Comparison of ENCODE assay signal across 17 cellular contexts in genomic region chr2:33022395-33022985, GRCh38.
DNase-seq lines count a peak whose midpoint lies in the region; ATAC-seq and TF ChIP-seq lines count a peak whose summit lies in the region.
"Had no signal": no experiment of that assay in that cellular context is flagged by ENCODE, and none has a peak within 500 bp of the region (broad histone marks: within the 10 kb centered on the region; RNA-seq: fewer than 3 reads in every experiment).

No MANE protein-coding gene starts in this region.

- H3K27me3 ChIP-seq in AG04450 (ENCODE audit: control insufficient read depth, insufficient read depth, low read length), result no peaks in the 10 kb centered on the region
- no peaks in the 10 kb centered on the region for H3K27me3 ChIP-seq in fibroblast of lung (ENCODE audit: control insufficient read depth, insufficient read depth, low read length)
- H3K27me3 ChIP-seq in gastrocnemius medialis, result no peaks in the 10 kb centered on the region
- H3K27me3 ChIP-seq in effector memory CD4-positive, alpha-beta T cell (replicated peaks; ENCODE audit: control insufficient read depth, insufficient read depth, low read length, poor library complexity, severe bottlenecking), result peaks cover 3% of the 10 kb centered on the region
- no peaks in the 10 kb centered on the region for H3K27me3 ChIP-seq in aorta (ENCODE audit: control insufficient read depth in 1 of 2, insufficient read depth in 2 of 2, low read length in 1 of 2)
- H3K27me3 ChIP-seq: neural progenitor cell, testis had no signal

- H3K27ac ChIP-seq in AG04450 (ENCODE audit: low read depth, low read length) (peak overlapping the region; percentile 60), fibroblast of lung (ENCODE audit: insufficient read depth, low read length) (peak overlapping the region; percentile 40), gastrocnemius medialis (peak overlapping the region; percentile 63 to 84 (median 70)), aorta (ENCODE audit: low read depth in 1 of 2, low read length in 2 of 2) (no peak overlapping the region)
- no peak overlapping the region for H3K27ac ChIP-seq in effector memory CD4-positive, alpha-beta T cell (ENCODE audit: insufficient read depth, low read length, poor library complexity, severe bottlenecking)
- H3K27ac ChIP-seq: neural progenitor cell had no signal

- no peak overlapping the region for H3K4me3 ChIP-seq in AG04450 (ENCODE audit: low read depth, low read length)
- peak overlapping the region; percentile 15; the same call in 1 of the 2 replicates for H3K4me3 ChIP-seq in WI38 (ENCODE audit: low read depth, low read length)
- H3K4me3 ChIP-seq in fibroblast of lung (replicated peaks in 1 of 4; ENCODE audit: control extremely low read depth in 1 of 4, insufficient read depth in 1 of 4, low read depth in 3 of 4, low read length in 4 of 4), result no peak overlapping the region
- H3K4me3 ChIP-seq in gastrocnemius medialis, result peak overlapping the region in 1 of 4 donors; percentile 26
- no peak overlapping the region for H3K4me3 ChIP-seq in effector memory CD4-positive, alpha-beta T cell (ENCODE audit: insufficient read depth, low read depth, low read length, poor library complexity, severe bottlenecking)
- no peak overlapping the region for H3K4me3 ChIP-seq in aorta (ENCODE audit: low read length in 2 of 2)
- H3K4me3 ChIP-seq: neural progenitor cell, testis had no signal

- no peaks in the 10 kb centered on the region for H3K79me2 ChIP-seq in fibroblast of lung (ENCODE audit: control insufficient read depth, insufficient read depth, low read length)

- ATAC-seq in gastrocnemius medialis (no peak), HG02763 (IDR thresholded peaks at IDR 0.05; ENCODE audit: unreplicated experiment) (no peak), HG03571 (IDR thresholded peaks at IDR 0.05; ENCODE audit: unreplicated experiment) (no peak), aorta (ENCODE audit: low FRiP score) (no peak)
- ATAC-seq: activated CD8-positive, alpha-beta T cell treated with anti-CD3 and anti-CD28 coated beads, Interleukin-2, amount 10 ng/mL, durations not matched to agents 7 days and 5 days had no signal

- CTCF ChIA-PET in AG04450 (lab: Charles Lee), result interaction anchor here (0.9 to 3.2 kb wide), 2 partner anchors 11 to 66 kb away, joined by 3 to 19 read pairs; no protein-coding TSS in a partner anchor

- WGBS in aorta, 2 donors, result 76 to 77% methylated on average over 2 of the region's 2 CpGs

- no peaks in the 10 kb centered on the region for H4K20me1 ChIP-seq in fibroblast of lung (ENCODE audit: control insufficient read depth, extremely low read depth, insufficient read depth, low read length)

- H3K4me1 ChIP-seq in fibroblast of lung (ENCODE audit: control insufficient read depth, extremely low read depth, insufficient read depth, low read length) (peaks cover 4% of the 10 kb centered on the region), gastrocnemius medialis (peaks cover 31 to 32% of the 10 kb centered on the region in 2 donors), aorta (ENCODE audit: control insufficient read depth in 1 of 2, insufficient read depth in 2 of 2, low read length in 2 of 2) (peaks cover 0 to 1% of the 10 kb centered on the region in 2 donors)
- no peaks in the 10 kb centered on the region for H3K4me1 ChIP-seq in effector memory CD4-positive, alpha-beta T cell (ENCODE audit: control insufficient read depth, insufficient read depth, low read length, poor library complexity, severe bottlenecking)
- H3K4me1 ChIP-seq: testis had no signal

- no peak overlapping the region for H3K9ac ChIP-seq in fibroblast of lung (ENCODE audit: insufficient read depth, low read length)
- H3K9ac ChIP-seq: neural progenitor cell had no signal

- TF ChIP-seq CTCF in AG04450 (IDR thresholded peaks at IDR 0.05; ENCODE audit: low read depth, low read length), result no peak
- no peak for TF ChIP-seq CTCF in WI38 (IDR thresholded peaks at IDR 0.05; ENCODE audit: low read depth, low read length)
- TF ChIP-seq CTCF in fibroblast of lung (conservative IDR thresholded peaks at IDR 0.05 in 1 of 2, IDR thresholded peaks at IDR 0.05 in 1 of 2; ENCODE audit: low read depth in 1 of 2, low read length in 2 of 2), result no peak
- TF ChIP-seq CTCF in gastrocnemius medialis (IDR thresholded peaks at IDR 0.05 in 4 of 5, conservative IDR thresholded peaks at IDR 0.05 in 1 of 5), result no peak

- intact Hi-C loops in gastrocnemius medialis (cut with DNase I; ENCODE audit: low total_unique reads), result loop anchor here (2.0 to 5.0 kb wide), 2 partner anchors 76 to 110 kb away; partner anchors contain the start of gene LTBP1
- intact Hi-C loops in aorta (cut with DNase I), result no loop called here

- DNase-seq in AG04450 (ENCODE audit: low read depth, low spot score) (no peak), fibroblast of lung (ENCODE audit: low read depth in 2 of 2) (no peak), gastrocnemius medialis (no peak), aorta (no peak)
- no peak for DNase-seq in effector memory CD4-positive, alpha-beta T cell
- DNase-seq: activated CD8-positive, alpha-beta T cell treated with anti-CD3 and anti-CD28 coated beads, Interleukin-2, amount 10 ng/mL, durations not matched to agents 7 days and 5 days; activated naive CD4-positive, alpha-beta T cell; activated T-cell treated with anti-CD3 and anti-CD28 coated beads, Interleukin-2, amount 50 U/mL, for 1 hour; CD8-positive, alpha-beta memory T cell; central memory CD4-positive, alpha-beta T cell; NCI-H1694; NCI-H2227 treated with DMSO at 0.1 percent for 48 hours; testis had no signal

- no peak overlapping the region for H3K4me2 ChIP-seq in fibroblast of lung (ENCODE audit: extremely low read depth, insufficient read depth, low read length)

- no peak for TF ChIP-seq POLR2A in gastrocnemius medialis (IDR thresholded peaks at IDR 0.05)

- in situ Hi-C loops in gastrocnemius medialis (cut with MboI; ENCODE audit: low sequenced_read_pairs in 4 of 4), result loop anchor here in 1 of 4 donors (10.0 kb wide), 1 partner anchor 238 kb away; no protein-coding TSS in a partner anchor

- H3K36me3 ChIP-seq in fibroblast of lung (ENCODE audit: control insufficient read depth, insufficient read depth, low read length), result no peaks in the 10 kb centered on the region
- no peaks in the 10 kb centered on the region for H3K36me3 ChIP-seq in gastrocnemius medialis
- no peaks in the 10 kb centered on the region for H3K36me3 ChIP-seq in effector memory CD4-positive, alpha-beta T cell (ENCODE audit: control insufficient read depth, insufficient read depth, low read length)
- no peaks in the 10 kb centered on the region for H3K36me3 ChIP-seq in aorta (ENCODE audit: control insufficient read depth in 1 of 2, insufficient read depth in 2 of 2, low read length in 1 of 2)
- H3K36me3 ChIP-seq: neural progenitor cell had no signal

- H3K9me3 ChIP-seq in AG04450 (ENCODE audit: control insufficient read depth, insufficient read depth, low read length) (peaks cover 5% of the 10 kb centered on the region), fibroblast of lung (ENCODE audit: control insufficient read depth, insufficient read depth, low read depth, low read length) (no peaks in the 10 kb centered on the region), gastrocnemius medialis (no peaks in the 10 kb centered on the region), aorta (ENCODE audit: control insufficient read depth, low read length) (peaks cover 3% of the 10 kb centered on the region)
- no peaks in the 10 kb centered on the region for H3K9me3 ChIP-seq in effector memory CD4-positive, alpha-beta T cell (ENCODE audit: control insufficient read depth, low read length)
- H3K9me3 ChIP-seq: testis had no signal

- no peak overlapping the region for H2AFZ ChIP-seq in fibroblast of lung (ENCODE audit: low read length)
- H2AFZ ChIP-seq: neural progenitor cell had no signal

- POLR2A ChIA-PET in AG04450 (lab: Yijun Ruan, JAX), result interaction anchor here (0.6 to 1.4 kb wide), 3 partner anchors 75 to 110 kb away, joined by 3 to 14 read pairs (median 4); no protein-coding TSS in a partner anchor

Comparison
In these comparisons a context has a peak if more than half of its experiments do, and no peak if none do; other contexts are left out.
1. H3K27ac ChIP-seq: peak in AG04450 (single experiment), fibroblast of lung (single experiment) and gastrocnemius medialis (4 of 4); none in effector memory CD4-positive, alpha-beta T cell (single experiment) and aorta (0 of 2).